Comparison of ENCODE assay signal across 9 cellular contexts in the genomic region with DNA sequence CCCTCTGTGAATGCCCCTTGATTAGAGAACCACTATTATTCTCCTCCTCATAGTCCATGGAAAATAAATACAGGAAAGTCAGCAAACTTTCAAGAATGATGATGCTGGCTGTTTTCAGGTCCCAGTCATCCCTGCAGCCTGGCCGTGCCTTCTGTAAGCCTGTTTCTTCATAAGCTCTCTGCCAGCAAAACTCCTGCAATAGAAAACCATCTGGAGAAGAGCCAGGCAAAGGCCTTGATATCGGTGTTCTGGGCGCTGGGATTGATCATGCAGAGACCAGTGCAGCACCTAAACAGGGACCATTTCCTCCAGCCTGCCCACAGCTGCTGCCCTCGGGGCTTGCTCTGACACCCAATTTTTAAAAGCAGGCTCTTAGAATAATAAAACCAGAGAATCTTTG.
"Had no signal": no experiment of that assay in that cellular context is flagged by ENCODE, and none has a peak within 500 bp of the region (broad histone marks: within the 10 kb centered on the region; RNA-seq: fewer than 3 reads in every experiment).

No MANE protein-coding gene starts in this region.

- H3K9me3 ChIP-seq: ovary had no signal

- H3K27me3 ChIP-seq: ovary had no signal

- H3K4me1 ChIP-seq: foreskin keratinocyte had no signal

- DNase-seq: activated CD4-positive, alpha-beta T cell treated with anti-CD3 and anti-CD28 coated beads, Interleukin-2, amount 10 ng/mL, durations not matched to agents 7 days and 5 days; activated CD4-positive, CD25-positive, alpha-beta regulatory T cell; activated naive CD4-positive, alpha-beta T cell treated with anti-CD3 and anti-CD28 coated beads, Interleukin-2, amount 50 U/mL, for 16 hours; activated T-cell treated with anti-CD3 and anti-CD28 coated beads for 4 hours; foreskin keratinocyte; left colon; mesenchymal stem cell; ovary; trophoblast cell had no signal

- H3K36me3 ChIP-seq: ovary had no signal

- H3K27ac ChIP-seq: foreskin keratinocyte, ovary had no signal

- H3K4me3 ChIP-seq: ovary had no signal
